Comparison of ENCODE assay signal across 29 cellular contexts in genomic region chrX:20479896-20480295, GRCh38.
"Had no signal": no experiment of that assay in that cellular context is flagged by ENCODE, and none has a peak within 500 bp of the region (broad histone marks: within the 10 kb centered on the region; RNA-seq: fewer than 3 reads in every experiment).

No MANE protein-coding gene starts in this region.

- H3K27ac ChIP-seq: esophagus squamous epithelium, heart right ventricle, lower lobe of right lung, ovary, psoas muscle, skin epidermis, stomach, thyroid gland, vagina had no signal

- ATAC-seq: effector memory CD8-positive, alpha-beta T cell; heart right ventricle; left ventricle myocardium superior; lower lobe of right lung; natural killer cell; psoas muscle; right cardiac atrium had no signal

- H3K36me3 ChIP-seq: esophagus squamous epithelium, heart right ventricle, lower lobe of right lung, ovary, stomach, thyroid gland, vagina had no signal

- DNase-seq: cortex of kidney; effector memory CD8-positive, alpha-beta T cell; erythroblast; esophagus squamous epithelium; foreskin melanocyte; glutamatergic neuron; heart right ventricle; hypothalamus; immature natural killer cell; islet precursor cell; kidney glomerular epithelial cell; left ventricle myocardium superior; lower lobe of right lung; natural killer cell; occipital lobe; ovary; posterior cingulate gyrus; psoas muscle; right cardiac atrium; stimulated activated CD4-positive, alpha-beta T cell treated with anti-CD3 and anti-CD28 coated beads, Interleukin-1b, Interleukin-23, amount 100 ng/mL, for 48 hours; stimulated activated CD4-positive, alpha-beta T cell treated with anti-CD3 and anti-CD28 coated beads, Interleukin-4, amount 100 ng/mL, for 1 hour; stimulated activated CD8-positive, alpha-beta memory T cell treated with anti-CD3 and anti-CD28 coated beads, Interleukin-4, amount 100 ng/mL, for 48 hours; stimulated activated naive CD4-positive, alpha-beta T cell; stomach; thyroid gland; trophoblast cell had no signal

- H3K4me1 ChIP-seq: esophagus squamous epithelium, heart right ventricle, lower lobe of right lung, psoas muscle, stomach, thyroid gland, vagina had no signal

- H3K9me3 ChIP-seq: esophagus squamous epithelium, lower lobe of right lung, ovary, psoas muscle, stomach, thyroid gland, vagina had no signal

- H3K4me3 ChIP-seq: esophagus squamous epithelium, heart right ventricle, lower lobe of right lung, ovary, psoas muscle, skin epidermis, stomach, thyroid gland, vagina had no signal

- FAIRE-seq: endometrium had no signal

- H3K27me3 ChIP-seq: esophagus squamous epithelium, ovary, stomach, thyroid gland, vagina had no signal
